Comparison of ENCODE assay signal across 13 cellular contexts in the genomic region with DNA sequence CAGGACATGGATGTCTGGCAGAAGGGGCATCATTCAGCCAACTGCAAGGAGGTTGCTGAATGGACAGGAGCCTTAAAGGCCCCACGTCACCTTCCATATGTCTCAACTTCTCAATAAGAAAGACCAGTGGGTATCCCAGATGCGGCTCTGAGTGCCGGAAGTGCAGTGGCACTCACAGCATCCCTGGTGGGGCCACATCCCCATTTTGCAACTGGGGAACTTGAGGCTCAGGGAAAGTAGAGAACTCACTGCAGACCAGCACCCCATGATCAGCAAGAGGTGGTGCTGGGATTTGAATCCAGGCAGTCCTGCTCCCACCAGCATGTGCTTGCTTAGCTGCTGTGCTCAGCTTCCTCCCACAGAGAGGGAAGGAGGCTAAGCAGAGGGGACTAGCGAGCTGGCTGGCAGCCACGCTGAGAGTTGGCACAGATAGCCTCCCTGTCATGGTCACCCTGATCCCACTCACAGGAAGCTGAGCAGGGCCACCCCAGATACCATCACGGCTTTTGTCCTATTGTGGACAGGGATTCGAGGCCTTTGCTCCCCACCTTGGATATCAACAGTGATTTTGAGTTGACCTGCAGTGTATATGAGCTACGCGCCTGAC.
"Had no signal": no experiment of that assay in that cellular context is flagged by ENCODE, and none has a peak within 500 bp of the region (broad histone marks: within the 10 kb centered on the region; RNA-seq: fewer than 3 reads in every experiment).

No MANE protein-coding gene starts in this region.

- H3K36me3 ChIP-seq: colonic mucosa, esophagus squamous epithelium, gastrocnemius medialis, thyroid gland had no signal

- H3K27ac ChIP-seq: gastrocnemius medialis had no signal

- H3K4me3 ChIP-seq: colonic mucosa, esophagus squamous epithelium, gastrocnemius medialis, mucosa of descending colon, thyroid gland had no signal

- DNase-seq: activated effector memory CD4-positive, alpha-beta T cell treated with anti-CD3 and anti-CD28 coated beads, Interleukin-2, amount 50 U/mL, for 16 hours; activated naive CD4-positive, alpha-beta T cell treated with anti-CD3 and anti-CD28 coated beads, Interleukin-2, amount 50 U/mL, for 16 hours; activated naive CD8-positive, alpha-beta T cell treated with anti-CD3 and anti-CD28 coated beads, Interleukin-2, amount 50 U/mL, for 24 hours; colonic mucosa; endodermal cell; esophagus squamous epithelium; gastrocnemius medialis; hippocampal formation; mucosa of descending colon; nephron progenitor cell; T-helper 9 cell; thyroid gland had no signal

- ATAC-seq: activated naive CD8-positive, alpha-beta T cell treated with anti-CD3 and anti-CD28 coated beads, Interleukin-2, amount 50 U/mL, for 24 hours; gastrocnemius medialis; mucosa of descending colon; WTC11 had no signal

- H3K9me3 ChIP-seq: colonic mucosa, esophagus squamous epithelium, gastrocnemius medialis, mucosa of descending colon, thyroid gland had no signal

- H3K4me1 ChIP-seq: colonic mucosa, gastrocnemius medialis, thyroid gland had no signal
